ENCODE assay signal across 9 cellular contexts in genomic region chr4:48483777-48484493, GRCh38. TPM values are rescaled to one million over a fixed set of nuclear protein-coding genes. Genes with fewer than 3 reads are reported as not detected.
DNase-seq lines count a peak whose midpoint lies in the region; ATAC-seq and TF ChIP-seq lines count a peak whose summit lies in the region.
"Had no signal": no experiment of that assay in that cellular context is flagged by ENCODE, and none has a peak within 500 bp of the region (broad histone marks: within the 10 kb centered on the region; RNA-seq: fewer than 3 reads in every experiment).

No MANE protein-coding gene starts in this region.

- H3K36me3 ChIP-seq in SK-N-MC (ENCODE audit: insufficient read depth, low read length) = no peaks in the 10 kb centered on the region

- no peak overlapping the region for H3K27ac ChIP-seq in SK-N-MC

- TF ChIP-seq CTCF in progenitor cell of endocrine pancreas (IDR thresholded peaks at IDR 0.05; ENCODE audit: unreplicated experiment) = peak; percentile 25

- H3K27me3 Mint-ChIP-seq in progenitor cell of endocrine pancreas = peaks cover 63% of the 10 kb centered on the region

- DNase-seq in SK-N-MC (ENCODE audit: low read depth, low spot score) = no peak
- peak; percentile 19 for DNase-seq in progenitor cell of endocrine pancreas (ENCODE audit: low spot score, unreplicated experiment)
- DNase-seq in GM19240 (ENCODE audit: insufficient read length, low spot score) = no peak
- DNase-seq in NCI-H510A (lab: John Stamatoyannopoulos, UW) = no peak

- no peaks in the 10 kb centered on the region for H3K9me3 ChIP-seq in SK-N-MC (ENCODE audit: low read depth, low read length)

- no peaks in the 10 kb centered on the region for H3K4me1 Mint-ChIP-seq in progenitor cell of endocrine pancreas (ENCODE audit: low read depth)

- no peaks in the 10 kb centered on the region for H3K9me3 Mint-ChIP-seq in progenitor cell of endocrine pancreas (ENCODE audit: low read depth)

- H3K4me3 ChIP-seq in GM08714 (ENCODE audit: low read length) = peak overlapping the region; percentile 42; the same call in 1 of the 2 replicates
- peak overlapping the region; percentile 73 for H3K4me3 ChIP-seq in SK-N-MC

- H3K27ac Mint-ChIP-seq in progenitor cell of endocrine pancreas = peak overlapping the region; percentile 87

- ATAC-seq in esophagus mucosa = peak; percentile 55
- no peak for ATAC-seq in HG03159 (IDR thresholded peaks at IDR 0.05; ENCODE audit: unreplicated experiment)
- no peak for ATAC-seq in HG03432 (IDR thresholded peaks at IDR 0.05; ENCODE audit: unreplicated experiment)

- peak overlapping the region; percentile 71 for H3K4me3 Mint-ChIP-seq in progenitor cell of endocrine pancreas (ENCODE audit: low read depth)

- peak overlapping the region; percentile 30 for H3K9ac ChIP-seq in SK-N-MC (ENCODE audit: insufficient read length)

- H3K36me3 Mint-ChIP-seq in progenitor cell of endocrine pancreas (ENCODE audit: insufficient read depth) = peaks cover 2% of the 10 kb centered on the region

RNA-seq across cellular contexts. Expression of gene SLC10A4, which starts 0.8 kb away (rescaled TPM):
- total RNA-seq in esophagus mucosa = not detected
- 2.5 and 2.7 TPM in 2 replicates for total RNA-seq in progenitor cell of endocrine pancreas
- total RNA-seq: SK-MEL-5 had no signal

RNA-seq across cellular contexts. Expression of gene ZAR1, which starts 6.1 kb away (rescaled TPM):
- total RNA-seq in esophagus mucosa = not detected
- total RNA-seq in progenitor cell of endocrine pancreas = 0.27 TPM in 1 of 2 replicates, not detected in the other
- total RNA-seq: SK-MEL-5 had no signal
